In the genomic region with DNA sequence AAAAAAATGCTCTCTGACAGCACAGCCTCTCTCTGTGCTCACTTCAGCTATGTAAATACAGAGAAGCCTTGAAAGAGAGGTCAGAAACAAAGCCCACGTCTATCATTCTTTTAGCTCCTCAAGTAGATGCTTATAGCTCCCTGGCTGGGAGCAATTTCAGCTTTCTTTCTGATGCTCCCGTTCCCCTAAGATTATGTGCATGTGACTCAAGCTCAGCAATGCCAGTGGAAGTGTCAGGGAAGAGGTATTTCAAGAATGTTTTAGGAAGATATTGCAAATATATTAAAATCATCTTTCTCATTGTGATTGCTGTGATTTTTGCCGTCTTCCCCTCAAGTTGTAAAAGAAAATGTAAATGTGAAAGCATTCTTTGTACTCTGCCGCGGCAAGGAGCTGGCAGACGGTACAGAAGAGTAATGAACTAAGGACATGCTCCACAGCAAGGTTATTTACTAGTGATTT, we compare ENCODE assay signal across 10 cellular contexts.
DNase-seq lines count a peak whose midpoint lies in the region; ATAC-seq, FAIRE-seq and TF ChIP-seq lines count a peak whose summit lies in the region.
"Had no signal": no experiment of that assay in that cellular context is flagged by ENCODE, and none has a peak within 500 bp of the region (broad histone marks: within the 10 kb centered on the region; RNA-seq: fewer than 3 reads in every experiment).

No MANE protein-coding gene starts in this region.

- DNase-seq in A549 (ENCODE audit: low read depth in 1 of 2, low spot score in 1 of 2) (no peak), HTR-8/SVneo (ENCODE audit: insufficient read length, low spot score) (peak; percentile 0), left lung (no peak), KBM-7 (no peak)
- DNase-seq: erythroblast, occipital lobe had no signal

- H3K9me3 ChIP-seq in A549: no peaks in the 10 kb centered on the region
- no peaks in the 10 kb centered on the region for H3K9me3 ChIP-seq in left lung

- no peak for TF ChIP-seq CTCF in A549 (IDR thresholded peaks at IDR 0.05)
- TF ChIP-seq CTCF in brain (conservative IDR thresholded peaks at IDR 0.05): no peak
- TF ChIP-seq CTCF in left lung (IDR thresholded peaks at IDR 0.05): no peak

- 4% methylated on average over 6 of the region's 6 CpGs for WGBS in A549 (ENCODE audit: missing lambda C conversion rate)

- peak overlapping the region; percentile 32; the same call in 1 of the 3 replicates for H3K4me2 ChIP-seq in A549

- no peak for TF ChIP-seq EP300 in A549 (IDR thresholded peaks at IDR 0.05)

- peaks cover 0 to 4% of the 10 kb centered on the region in 2 donors for H3K36me3 ChIP-seq in left lung

- POLR2A ChIA-PET in A549 (lab: Yijun Ruan, JAX): no interaction called here

- no peaks in the 10 kb centered on the region for H3K27me3 ChIP-seq in left lung

- no peak for ATAC-seq in A549
- peak; percentile 80 for ATAC-seq in left lung
- no peak for ATAC-seq in HG03097 (IDR thresholded peaks at IDR 0.05; ENCODE audit: low FRiP score, unreplicated experiment)
- no peak for ATAC-seq in GM19023 (IDR thresholded peaks at IDR 0.05; ENCODE audit: unreplicated experiment)
- no peak for ATAC-seq in HG03108 (IDR thresholded peaks at IDR 0.05; ENCODE audit: unreplicated experiment)

- no peak for TF ChIP-seq POLR2A in A549 (IDR thresholded peaks at IDR 0.05; ENCODE audit: low read length)

- H3K4me1 Mint-ChIP-seq in brain: peaks cover 47% of the 10 kb centered on the region

- H3K4me1 ChIP-seq in A549: no peaks in the 10 kb centered on the region
- H3K4me1 ChIP-seq in left lung: no peaks in the 10 kb centered on the region

- CTCF ChIA-PET in A549 (lab: Yijun Ruan, JAX): no interaction called here

- in situ Hi-C loops in KBM-7 (cut with MboI; ENCODE audit: low pct_unique_long_range_greater_than_20kb, low sequenced_read_pairs): no loop called here

- H3K27ac ChIP-seq in A549: no peak overlapping the region
- no peak overlapping the region for H3K27ac ChIP-seq in left lung

- peaks cover 4% of the 10 kb centered on the region for H3K27me3 Mint-ChIP-seq in brain

- no peak for FAIRE-seq in A549 (lab: Jason Lieb, UNC)
- no peak for FAIRE-seq in HTR-8/SVneo (lab: Jason Lieb, UNC)

- no peak overlapping the region for H3K4me3 ChIP-seq in A549
- H3K4me3 ChIP-seq in left lung: no peak overlapping the region

- no peak for TF ChIP-seq RAD21 in A549 (conservative IDR thresholded peaks at IDR 0.05 in 1 of 2, IDR thresholded peaks at IDR 0.05 in 1 of 2)

- peak overlapping the region; percentile 37 to 76 (median 70) for H3K4me3 Mint-ChIP-seq in brain

- no peaks in the 10 kb centered on the region for H3K36me3 Mint-ChIP-seq in brain

- no peaks in the 10 kb centered on the region for H3K9me3 Mint-ChIP-seq in brain

- H3K27ac Mint-ChIP-seq in brain: peak overlapping the region in 4 of 5 experiments; percentile 18 to 81 (median 52)

- intact Hi-C loops in left lung (cut with DNase I): no loop called here

TF ChIP-seq in A549, 52 proteins besides CTCF, POLR2A, EP300 and RAD21:
- TF ChIP-seq GATA3 (IDR thresholded peaks at IDR 0.05; ENCODE audit: borderline replicate concordance) (no peak), KDM5A (IDR thresholded peaks at IDR 0.05) (no peak), NFE2L2 (conservative IDR thresholded peaks at IDR 0.05; ENCODE audit: low read length) (no peak), BHLHE40 (IDR thresholded peaks at IDR 0.05; ENCODE audit: low read depth, low read length) (no peak), TP53 (CRISPR knock-in tag; IDR thresholded peaks at IDR 0.05) (no peak), POLR2AphosphoS2 (conservative IDR thresholded peaks at IDR 0.05; ENCODE audit: low read length) (no peak), RFX5 (IDR thresholded peaks at IDR 0.05) (no peak), PHF8 (IDR thresholded peaks at IDR 0.05; ENCODE audit: borderline replicate concordance, low read depth) (no peak), RARB (CRISPR knock-in tag; IDR thresholded peaks at IDR 0.05) (no peak), FOSL2 (IDR thresholded peaks at IDR 0.05) (no peak), FOSL2 (CRISPR knock-in tag; IDR thresholded peaks at IDR 0.05) (no peak), HOXA7 (CRISPR knock-in tag; IDR thresholded peaks at IDR 0.05) (no peak), RNF2 (IDR thresholded peaks at IDR 0.05; ENCODE audit: borderline replicate concordance, low read depth) (no peak), MAZ (IDR thresholded peaks at IDR 0.05; ENCODE audit: borderline replicate concordance, low read depth, low read length) (no peak), NPAS2 (CRISPR knock-in tag; IDR thresholded peaks at IDR 0.05; ENCODE audit: borderline replicate concordance) (no peak), HDAC2 (IDR thresholded peaks at IDR 0.05) (no peak)
